Comparison of ENCODE assay signal across 10 cellular contexts in genomic region chr3:73490453-73491311, GRCh38.
DNase-seq lines count a peak whose midpoint lies in the region; ATAC-seq, FAIRE-seq and TF ChIP-seq lines count a peak whose summit lies in the region.
"Had no signal": no experiment of that assay in that cellular context is flagged by ENCODE, and none has a peak within 500 bp of the region (broad histone marks: within the 10 kb centered on the region; RNA-seq: fewer than 3 reads in every experiment).

No MANE protein-coding gene starts in this region.

- TF ChIP-seq CTCF in cardiac fibroblast (IDR thresholded peaks at IDR 0.05; ENCODE audit: low read depth, low read length) = no peak
- TF ChIP-seq CTCF in kidney (IDR thresholded peaks at IDR 0.05; ENCODE audit: borderline replicate concordance, extremely low read depth, insufficient read depth) = no peak
- no peak for TF ChIP-seq CTCF in stomach (IDR thresholded peaks at IDR 0.05)

- peaks cover 0 to 12% of the 10 kb centered on the region in 2 donors for H3K4me1 ChIP-seq in kidney (ENCODE audit: control insufficient read depth in 1 of 2, insufficient read depth in 1 of 2, low read depth in 1 of 2, low read length in 2 of 2)
- H3K4me1 ChIP-seq in stomach = peaks cover 3 to 78% (median 36%) of the 10 kb centered on the region in 4 donors

- no peak for FAIRE-seq in kidney (lab: Jason Lieb, UNC)

- TF ChIP-seq POLR2A in stomach (IDR thresholded peaks at IDR 0.05) = no peak

- H3K27ac ChIP-seq in kidney (ENCODE audit: low read depth in 2 of 2, low read length in 2 of 2) (no peak overlapping the region), stomach (peak overlapping the region in 4 of 5 donors; percentile 6 to 24 (median 18))

- H3K36me3 ChIP-seq in kidney (ENCODE audit: control insufficient read depth in 1 of 2, insufficient read depth in 2 of 2, low read length in 2 of 2) (no peaks in the 10 kb centered on the region), stomach (no peaks in the 10 kb centered on the region)

- no peak overlapping the region for H3K9ac ChIP-seq in kidney (ENCODE audit: low read length in 2 of 2)

- DNase-seq in NCI-H1092 treated with DMSO at 0.1 percent for 48 hours (lab: John Stamatoyannopoulos, UW) (peak; percentile 56), cardiac fibroblast (ENCODE audit: low read depth in 2 of 2) (peak; percentile 30 to 65), kidney (peak; percentile 56), stomach (peak; percentile 60), HuH-7 (ENCODE audit: low spot score) (no peak)
- DNase-seq: anterior cingulate cortex, MM.1S had no signal

- H3K4me3 ChIP-seq in cardiac fibroblast (replicated peaks in 1 of 2; ENCODE audit: low read depth in 2 of 2, low read length in 2 of 2) (no peak overlapping the region), kidney (ENCODE audit: low read length in 2 of 2) (no peak overlapping the region), stomach (no peak overlapping the region)

- 31 to 45% (median 38%) methylated on average over 4 to 8 of the region's 8 CpGs for WGBS in stomach, 5 donors

- H3K9me3 ChIP-seq in kidney (ENCODE audit: control insufficient read depth in 1 of 2, low read length in 2 of 2) (no peaks in the 10 kb centered on the region), stomach (no peaks in the 10 kb centered on the region)

- no peaks in the 10 kb centered on the region for H3K27me3 ChIP-seq in stomach

- no peak for TF ChIP-seq EP300 in stomach (IDR thresholded peaks at IDR 0.05)

- intact Hi-C loops in kidney (cut with DNase I) = no loop called here
- intact Hi-C loops in stomach (cut with DNase I; ENCODE audit: low total_unique reads) = no loop called here

- no peak for ATAC-seq in GM21360 (IDR thresholded peaks at IDR 0.05; ENCODE audit: unreplicated experiment)
- no peak for ATAC-seq in GM21390 (IDR thresholded peaks at IDR 0.05; ENCODE audit: unreplicated experiment)
- ATAC-seq: esophagus mucosa had no signal

Comparison
In these comparisons a context has a peak if more than half of its experiments do, and no peak if none do; other contexts are left out.
1. H3K27ac ChIP-seq: peak in stomach (4 of 5); none in kidney (0 of 2).